29 cellular contexts compared by ENCODE assay signal in the genomic region with DNA sequence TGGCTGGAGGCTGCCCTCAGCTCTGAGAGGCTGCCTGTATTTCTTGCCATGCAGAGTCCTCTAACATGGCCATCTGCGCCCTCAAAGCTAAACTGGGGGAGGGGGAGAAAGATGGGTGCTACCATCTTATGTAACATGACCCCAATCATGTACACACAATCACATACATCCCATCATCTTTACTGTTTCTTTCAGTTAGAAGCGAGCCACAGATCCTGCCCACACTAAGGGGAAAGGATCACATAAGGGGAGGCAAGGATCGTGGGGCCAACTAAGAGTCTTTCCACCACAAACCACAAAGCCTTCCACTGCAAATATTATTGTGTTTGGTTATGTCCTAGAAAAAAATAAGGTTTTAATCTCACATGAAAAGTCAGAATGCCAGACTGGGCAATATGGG. TPM values are rescaled to one million over a fixed set of nuclear protein-coding genes. Genes with fewer than 3 reads are reported as not detected.
A peak's percentile ranks its signal among the peaks of the same experiment; 100 is the strongest.
DNase-seq lines count a peak whose midpoint lies in the region; ATAC-seq and TF ChIP-seq lines count a peak whose summit lies in the region.
"Had no signal": no experiment of that assay in that cellular context is flagged by ENCODE, and none has a peak within 500 bp of the region (broad histone marks: within the 10 kb centered on the region; RNA-seq: fewer than 3 reads in every experiment).

No MANE protein-coding gene starts in this region.

- 53 to 57% methylated on average over 3 of the region's 3 CpGs for WGBS in lower leg skin, 2 donors

- no peak for DNase-seq in activated CD4-positive, alpha-beta T cell treated with anti-CD3 and anti-CD28 coated beads for 36 hours
- DNase-seq in activated CD4-positive, alpha-beta T cell treated with anti-CD3 and anti-CD28 coated beads for 4 hours: no peak
- peak; percentile 20 to 24 for DNase-seq in Kasumi-1 (lab: John Stamatoyannopoulos, UW)
- DNase-seq in activated CD8-positive, alpha-beta T cell treated with anti-CD3 and anti-CD28 coated beads, Interleukin-2, amount 10 ng/mL, durations not matched to agents 7 days and 5 days: no peak
- no peak for DNase-seq in DMS 273 treated with DMSO at 0.1 percent for 48 hours (lab: John Stamatoyannopoulos, UW)
- DNase-seq in lower leg skin (ENCODE audit: low spot score in 2 of 2): no peak
- DNase-seq: 8988T; activated CD4-positive, alpha-beta T cell treated with anti-CD3 and anti-CD28 coated beads, Interleukin-2, amount 10 ng/mL, durations not matched to agents 7 days and 5 days; activated CD8-positive, alpha-beta memory T cell treated with anti-CD3 and anti-CD28 coated beads, Interleukin-2, amount 50 U/mL, for 4 hours; Calu3; esophagus squamous epithelium; hypothalamus; KG1; lower lobe of right lung; NCI-H1105; NCI-H2081; NCI-H345; NCI-H82; PC-9; stimulated activated CD4-positive, alpha-beta T cell treated with anti-CD3 and anti-CD28 coated beads, Interleukin-2, amount 100 ng/mL, for 24 hours; T-helper 17 cell had no signal

- no peaks in the 10 kb centered on the region for H3K36me3 Mint-ChIP-seq in activated CD4-positive, alpha-beta T cell treated with anti-CD3 and anti-CD28 coated beads for 36 hours (ENCODE audit: low read depth)
- peaks cover 2% of the 10 kb centered on the region for H3K36me3 Mint-ChIP-seq in activated CD8-positive, alpha-beta T cell treated with anti-CD3 and anti-CD28 coated beads, Interleukin-2, amount 10 ng/mL, durations not matched to agents 7 days and 5 days (ENCODE audit: low read depth)
- no peaks in the 10 kb centered on the region for H3K36me3 Mint-ChIP-seq in stimulated activated memory B cell treated with anti-CD40 and anti-IgM and Interleukin-4, amounts not matched to agents 10 μg/mL and 1 μg/mL and 100 μg/mL, for 72 hours
- H3K36me3 Mint-ChIP-seq: neural progenitor cell; stimulated activated effector memory CD8-positive, alpha-beta T cell treated with anti-CD3 and anti-CD28 coated beads, Interleukin-12 subunit alpha, Interleukin-12 subunit beta, amount 100 ng/mL, for 72 hours had no signal

- intact Hi-C loops in activated CD4-positive, alpha-beta T cell treated with anti-CD3 and anti-CD28 coated beads for 36 hours (cut with DNase I, micrococcal nuclease): loop anchor here in 1 of 2 experiments (10.0 kb wide), 2 partner anchors 844 to 1014 kb away; a partner anchor contains a TSS
- intact Hi-C loops in lower leg skin (cut with DNase I; ENCODE audit: low total_unique reads): no loop called here

- POLR2A ChIA-PET in activated CD4-positive, alpha-beta T cell treated with anti-CD3 and anti-CD28 coated beads for 36 hours (lab: Charles Lee): no interaction called here
- POLR2A ChIA-PET in activated CD8-positive, alpha-beta T cell treated with anti-CD3 and anti-CD28 coated beads, Interleukin-2, amount 10 ng/mL, durations not matched to agents 7 days and 5 days (lab: Charles Lee): interaction anchor here (2.5 kb wide), 1 partner anchor 11 kb away, joined by 7 read pairs; a partner anchor contains a TSS

- peaks cover 64% of the 10 kb centered on the region for H3K4me1 Mint-ChIP-seq in activated CD4-positive, alpha-beta T cell treated with anti-CD3 and anti-CD28 coated beads for 36 hours
- H3K4me1 Mint-ChIP-seq in activated CD8-positive, alpha-beta T cell treated with anti-CD3 and anti-CD28 coated beads, Interleukin-2, amount 10 ng/mL, durations not matched to agents 7 days and 5 days (ENCODE audit: low read depth): peaks cover 19% of the 10 kb centered on the region
- H3K4me1 Mint-ChIP-seq in stimulated activated memory B cell treated with anti-CD40 and anti-IgM and Interleukin-4, amounts not matched to agents 10 μg/mL and 1 μg/mL and 100 μg/mL, for 72 hours: peaks cover 66% of the 10 kb centered on the region
- H3K4me1 Mint-ChIP-seq: neural progenitor cell had no signal

- no peaks in the 10 kb centered on the region for H3K27me3 Mint-ChIP-seq in activated CD4-positive, alpha-beta T cell treated with anti-CD3 and anti-CD28 coated beads for 36 hours
- no peaks in the 10 kb centered on the region for H3K27me3 Mint-ChIP-seq in activated CD8-positive, alpha-beta T cell treated with anti-CD3 and anti-CD28 coated beads, Interleukin-2, amount 10 ng/mL, durations not matched to agents 7 days and 5 days (ENCODE audit: low read depth)
- H3K27me3 Mint-ChIP-seq in stimulated activated memory B cell treated with anti-CD40 and anti-IgM and Interleukin-4, amounts not matched to agents 10 μg/mL and 1 μg/mL and 100 μg/mL, for 72 hours: no peaks in the 10 kb centered on the region
- H3K27me3 Mint-ChIP-seq: activated CD4-positive, alpha-beta T cell treated with anti-CD3 and anti-CD28 coated beads, Interleukin-2, amount 10 ng/mL, durations not matched to agents 7 days and 5 days; T-helper 17 cell had no signal

- no peak overlapping the region for H3K4me3 ChIP-seq in lower leg skin (ENCODE audit: low read depth, poor library complexity, severe bottlenecking)
- H3K4me3 ChIP-seq: esophagus squamous epithelium, gastroesophageal sphincter, lower lobe of right lung, neural progenitor cell, PC-9, SJSA1, tibial nerve had no signal

- no peak overlapping the region for H3K4me3 Mint-ChIP-seq in activated CD4-positive, alpha-beta T cell treated with anti-CD3 and anti-CD28 coated beads for 36 hours
- H3K4me3 Mint-ChIP-seq in activated CD8-positive, alpha-beta T cell treated with anti-CD3 and anti-CD28 coated beads, Interleukin-2, amount 10 ng/mL, durations not matched to agents 7 days and 5 days: no peak overlapping the region
- no peak overlapping the region for H3K4me3 Mint-ChIP-seq in stimulated activated memory B cell treated with anti-CD40 and anti-IgM and Interleukin-4, amounts not matched to agents 10 μg/mL and 1 μg/mL and 100 μg/mL, for 72 hours
- H3K4me3 Mint-ChIP-seq: activated CD4-positive, alpha-beta T cell treated with anti-CD3 and anti-CD28 coated beads, Interleukin-2, amount 10 ng/mL, durations not matched to agents 7 days and 5 days; neural progenitor cell; stimulated activated effector memory CD8-positive, alpha-beta T cell treated with anti-CD3 and anti-CD28 coated beads, Interleukin-12 subunit alpha, Interleukin-12 subunit beta, amount 100 ng/mL, for 72 hours; T-helper 17 cell had no signal

- CTCF ChIA-PET in activated CD4-positive, alpha-beta T cell treated with anti-CD3 and anti-CD28 coated beads for 36 hours (lab: Charles Lee): no interaction called here
- CTCF ChIA-PET in activated CD8-positive, alpha-beta T cell treated with anti-CD3 and anti-CD28 coated beads, Interleukin-2, amount 10 ng/mL, durations not matched to agents 7 days and 5 days (lab: Charles Lee): interaction anchor here (1.1 kb wide), 1 partner anchor 209 kb away, joined by 3 read pairs; no protein-coding TSS in a partner anchor

- TF ChIP-seq CTCF in lower leg skin (IDR thresholded peaks at IDR 0.05): no peak

- no peak for TF ChIP-seq POLR2A in lower leg skin (IDR thresholded peaks at IDR 0.05)

- ATAC-seq in activated CD4-positive, alpha-beta T cell treated with anti-CD3 and anti-CD28 coated beads for 36 hours: no peak
- peak; percentile 9 for ATAC-seq in activated CD8-positive, alpha-beta T cell treated with anti-CD3 and anti-CD28 coated beads, Interleukin-2, amount 10 ng/mL, durations not matched to agents 7 days and 5 days
- no peak for ATAC-seq in stimulated activated memory B cell treated with anti-CD40 and anti-IgM and Interleukin-4, amounts not matched to agents 10 μg/mL and 1 μg/mL and 100 μg/mL, for 72 hours
- no peak for ATAC-seq in HG03025 (IDR thresholded peaks at IDR 0.05; ENCODE audit: low FRiP score, unreplicated experiment)
- ATAC-seq: gastroesophageal sphincter; lower lobe of right lung; stimulated activated effector memory CD8-positive, alpha-beta T cell treated with anti-CD3 and anti-CD28 coated beads, Interleukin-12 subunit alpha, Interleukin-12 subunit beta, amount 100 ng/mL, for 72 hours; T-helper 17 cell had no signal

- H3K27ac Mint-ChIP-seq in activated CD4-positive, alpha-beta T cell treated with anti-CD3 and anti-CD28 coated beads for 36 hours: peak overlapping the region; percentile 25
- H3K27ac Mint-ChIP-seq in activated CD8-positive, alpha-beta T cell treated with anti-CD3 and anti-CD28 coated beads, Interleukin-2, amount 10 ng/mL, durations not matched to agents 7 days and 5 days: no peak overlapping the region
- peak overlapping the region; percentile 88 for H3K27ac Mint-ChIP-seq in stimulated activated memory B cell treated with anti-CD40 and anti-IgM and Interleukin-4, amounts not matched to agents 10 μg/mL and 1 μg/mL and 100 μg/mL, for 72 hours
- H3K27ac Mint-ChIP-seq: activated CD4-positive, alpha-beta T cell treated with anti-CD3 and anti-CD28 coated beads, Interleukin-2, amount 10 ng/mL, durations not matched to agents 7 days and 5 days; activated T-helper 2 cell treated with anti-CD3 and anti-CD28 coated beads, Interferon-gamma antibody, Interleukin-2, Interleukin-4, amounts not matched to agents 10 μg/mL and 5 μg/mL and 100 μg/mL, durations not matched to agents 14 hours and 24 hours and 36 hours; neural progenitor cell; stimulated activated effector memory CD8-positive, alpha-beta T cell treated with anti-CD3 and anti-CD28 coated beads, Interleukin-12 subunit alpha, Interleukin-12 subunit beta, amount 100 ng/mL, for 72 hours had no signal

- H3K9me3 Mint-ChIP-seq in activated CD4-positive, alpha-beta T cell treated with anti-CD3 and anti-CD28 coated beads for 36 hours (ENCODE audit: low read depth): no peaks in the 10 kb centered on the region
- no peaks in the 10 kb centered on the region for H3K9me3 Mint-ChIP-seq in activated CD8-positive, alpha-beta T cell treated with anti-CD3 and anti-CD28 coated beads, Interleukin-2, amount 10 ng/mL, durations not matched to agents 7 days and 5 days (ENCODE audit: insufficient read depth)
- no peaks in the 10 kb centered on the region for H3K9me3 Mint-ChIP-seq in stimulated activated memory B cell treated with anti-CD40 and anti-IgM and Interleukin-4, amounts not matched to agents 10 μg/mL and 1 μg/mL and 100 μg/mL, for 72 hours
- H3K9me3 Mint-ChIP-seq: activated T-helper 2 cell treated with anti-CD3 and anti-CD28 coated beads, Interferon-gamma antibody, Interleukin-2, Interleukin-4, amounts not matched to agents 10 μg/mL and 5 μg/mL and 100 μg/mL, durations not matched to agents 14 hours and 24 hours and 36 hours; neural progenitor cell; stimulated activated effector memory CD8-positive, alpha-beta T cell treated with anti-CD3 and anti-CD28 coated beads, Interleukin-12 subunit alpha, Interleukin-12 subunit beta, amount 100 ng/mL, for 72 hours had no signal

RNA-seq across cellular contexts. Expression of a gene that starts 11.8 kb away (rescaled TPM):
- total RNA-seq in activated CD4-positive, alpha-beta T cell treated with anti-CD3 and anti-CD28 coated beads for 36 hours: 1 to 10 TPM; 5.1 to 5.8 TPM
- 1 to 10 TPM; 3.4 to 3.5 TPM for total RNA-seq in activated CD8-positive, alpha-beta T cell treated with anti-CD3 and anti-CD28 coated beads, Interleukin-2, amount 10 ng/mL, durations not matched to agents 7 days and 5 days
- total RNA-seq in lower leg skin: 10 to 100 TPM in 3 of 4 donors, 1 to 10 TPM in 1; 9.5 to 20.5 (median 10.8) TPM

Comparison
In these comparisons a context has a peak if more than half of its experiments do, and no peak if none do; other contexts are left out.
1. DNase-seq: peak in Kasumi-1 (2 of 2); none in activated CD4-positive, alpha-beta T cell treated with anti-CD3 and anti-CD28 coated beads for 36 hours (single experiment), activated CD4-positive, alpha-beta T cell treated with anti-CD3 and anti-CD28 coated beads for 4 hours (0 of 2), activated CD8-positive, alpha-beta T cell treated with anti-CD3 and anti-CD28 coated beads, Interleukin-2, amount 10 ng/mL, durations not matched to agents 7 days and 5 days (single experiment), DMS 273 treated with DMSO at 0.1 percent for 48 hours (single experiment) and lower leg skin (0 of 2).